8 cellular contexts compared by ENCODE assay signal in the genomic region with DNA sequence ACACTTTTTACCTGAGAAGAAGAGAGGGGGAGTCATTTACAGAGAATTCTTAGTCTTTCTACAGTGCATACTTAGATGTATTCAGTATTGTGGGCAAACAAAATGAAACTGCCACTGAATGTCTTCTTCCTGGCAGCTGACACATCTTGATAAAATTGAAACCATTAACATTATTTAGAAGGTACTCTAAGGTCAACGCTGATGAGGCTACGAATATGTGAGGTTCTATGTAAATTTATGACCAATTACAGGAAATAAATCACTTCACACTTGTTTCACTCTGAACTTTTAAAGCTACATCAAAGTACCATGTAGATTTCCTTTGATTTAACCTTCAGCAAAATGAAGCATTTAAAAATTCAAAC. TPM values are rescaled to one million over a fixed set of nuclear protein-coding genes. Genes with fewer than 3 reads are reported as not detected.
DNase-seq lines count a peak whose midpoint lies in the region; ATAC-seq and TF ChIP-seq lines count a peak whose summit lies in the region.

No MANE protein-coding gene starts in this region.

- H3K4me3 ChIP-seq in upper lobe of right lung = no peak overlapping the region

- no peaks in the 10 kb centered on the region for H3K36me3 ChIP-seq in upper lobe of right lung

- DNase-seq in Daoy (ENCODE audit: low read depth) = peak; percentile 15
- peak; percentile 23 for DNase-seq in astrocyte of the hippocampus (ENCODE audit: low read depth, low spot score)
- DNase-seq in activated gamma-delta T cell (lab: John Stamatoyannopoulos, UW) = no peak
- no peak for DNase-seq in NCI-H2171 (lab: John Stamatoyannopoulos, UW)
- DNase-seq in upper lobe of right lung = no peak
- DNase-seq in C1 segment of cervical spinal cord (lab: John Stamatoyannopoulos, UW) = no peak

- ATAC-seq in GM19395 (IDR thresholded peaks at IDR 0.05; ENCODE audit: unreplicated experiment) (peak; percentile 79), HG03175 (IDR thresholded peaks at IDR 0.05; ENCODE audit: unreplicated experiment) (peak; percentile 78), upper lobe of right lung (no peak)

- no peaks in the 10 kb centered on the region for H3K9me3 ChIP-seq in upper lobe of right lung

- intact Hi-C loops in upper lobe of right lung (cut with DNase I) = no loop called here

- no peaks in the 10 kb centered on the region for H3K27me3 ChIP-seq in upper lobe of right lung

- no peak for TF ChIP-seq CTCF in upper lobe of right lung (IDR thresholded peaks at IDR 0.05)

- H3K4me1 ChIP-seq in upper lobe of right lung = peaks cover 7% of the 10 kb centered on the region

- no peak overlapping the region for H3K27ac ChIP-seq in upper lobe of right lung

RNA-seq across cellular contexts. Expression of gene GFI1, which starts 51.3 kb away (rescaled TPM):
- total RNA-seq in Daoy (2014; rRNA removed; shearing (Covaris generic)) = 0.06 and 0.30 TPM in 2 replicates
- 5.4 TPM for total RNA-seq in upper lobe of right lung

Comparison
In these comparisons a context has a peak if more than half of its experiments do, and no peak if none do; other contexts are left out.
1. DNase-seq: peak in Daoy (single experiment) and astrocyte of the hippocampus (single experiment); none in activated gamma-delta T cell (single experiment), NCI-H2171 (single experiment), upper lobe of right lung (single experiment) and C1 segment of cervical spinal cord (0 of 14).